ENCODE assay signal across 8 cellular contexts in the genomic region with DNA sequence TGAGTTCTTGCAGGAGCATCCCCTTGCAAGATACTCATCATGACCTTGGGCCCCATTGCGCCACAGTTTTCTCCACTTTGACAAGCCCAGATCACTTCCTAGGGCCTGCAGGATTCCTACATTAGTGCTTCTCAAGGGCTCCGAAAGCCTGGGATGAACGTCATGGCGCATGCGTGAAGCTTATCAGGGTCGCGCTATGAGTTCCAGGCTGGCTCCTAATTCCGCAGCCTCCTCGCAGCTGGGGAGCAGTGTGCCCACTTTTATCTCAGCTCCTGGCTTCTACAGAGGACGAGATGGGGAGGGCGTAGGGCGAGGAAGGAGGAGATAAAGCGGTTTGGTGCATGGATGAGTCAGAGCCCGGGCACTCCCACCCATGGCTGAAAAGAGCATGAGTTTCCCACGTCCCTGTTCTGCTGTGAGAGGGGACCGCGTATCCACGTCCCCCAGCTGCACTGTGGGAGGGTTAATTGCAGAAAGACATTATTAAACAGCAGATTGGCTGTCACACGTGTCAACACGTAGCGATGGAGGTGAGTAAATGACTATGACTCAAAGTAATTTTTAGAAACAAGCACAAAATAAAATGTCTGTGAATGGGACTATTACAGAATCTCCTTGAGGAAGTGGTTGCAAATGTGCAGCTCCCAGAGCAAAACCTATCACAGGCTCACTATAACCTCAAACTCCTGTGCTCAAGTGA.
DNase-seq lines count a peak whose midpoint lies in the region; ATAC-seq, FAIRE-seq and TF ChIP-seq lines count a peak whose summit lies in the region.

No MANE protein-coding gene starts in this region.

- H3K36me3 ChIP-seq in effector memory CD4-positive, alpha-beta T cell (ENCODE audit: control insufficient read depth, insufficient read depth, low read length), result no peaks in the 10 kb centered on the region

- peak; percentile 64 to 75 for DNase-seq in A549 (ENCODE audit: low read depth in 1 of 2, low spot score in 1 of 2)
- DNase-seq in HT1080 (ENCODE audit: low read depth), result peak; percentile 89
- DNase-seq in amniotic epithelial cell (ENCODE audit: low read depth), result peak; percentile 97
- peak; percentile 23 for DNase-seq in kidney tubule cell (ENCODE audit: low spot score)
- DNase-seq in effector memory CD4-positive, alpha-beta T cell, result no peak

- CTCF ChIA-PET in A549 (lab: Yijun Ruan, JAX), result interaction anchor here (0.7 kb wide), 1 partner anchor 10 kb away, joined by 3 read pairs; no protein-coding TSS in a partner anchor

- POLR2A ChIA-PET in A549 (lab: Yijun Ruan, JAX), result interaction anchor here (0.8 to 1.7 kb wide), 4 partner anchors 12 to 74 kb away, joined by 3 to 10 read pairs (median 8); a partner anchor contains a TSS

- TF ChIP-seq CTCF in A549 (IDR thresholded peaks at IDR 0.05), result no peak

- TF ChIP-seq POLR2A in A549 (IDR thresholded peaks at IDR 0.05; ENCODE audit: low read length), result peak; percentile 33

- H3K27ac ChIP-seq in A549, result peak overlapping the region; percentile 58 to 88
- no peak overlapping the region for H3K27ac ChIP-seq in effector memory CD4-positive, alpha-beta T cell (ENCODE audit: insufficient read depth, low read length, poor library complexity, severe bottlenecking)

- WGBS in A549 (ENCODE audit: missing lambda C conversion rate), result 3% methylated on average over 13 of the region's 21 CpGs

- no peak for TF ChIP-seq RAD21 in A549 (conservative IDR thresholded peaks at IDR 0.05 in 1 of 2, IDR thresholded peaks at IDR 0.05 in 1 of 2)

- no peak for FAIRE-seq in A549 (lab: Jason Lieb, UNC)

- ATAC-seq in A549 (peak; percentile 92), GM18867 (IDR thresholded peaks at IDR 0.05; ENCODE audit: unreplicated experiment) (no peak), HG03342 (IDR thresholded peaks at IDR 0.05; ENCODE audit: unreplicated experiment) (no peak), GM21515 (IDR thresholded peaks at IDR 0.05; ENCODE audit: unreplicated experiment) (no peak)

- H3K4me1 ChIP-seq in A549, result peaks cover 18% of the 10 kb centered on the region
- no peaks in the 10 kb centered on the region for H3K4me1 ChIP-seq in effector memory CD4-positive, alpha-beta T cell (ENCODE audit: control insufficient read depth, insufficient read depth, low read length, poor library complexity, severe bottlenecking)

- no peaks in the 10 kb centered on the region for H3K27me3 ChIP-seq in effector memory CD4-positive, alpha-beta T cell (replicated peaks; ENCODE audit: control insufficient read depth, insufficient read depth, low read length, poor library complexity, severe bottlenecking)

- H3K9me3 ChIP-seq in A549, result no peaks in the 10 kb centered on the region
- H3K9me3 ChIP-seq in effector memory CD4-positive, alpha-beta T cell (ENCODE audit: control insufficient read depth, low read length), result no peaks in the 10 kb centered on the region

- peak overlapping the region; percentile 73 for H3K4me2 ChIP-seq in A549

- TF ChIP-seq EP300 in A549 (IDR thresholded peaks at IDR 0.05), result no peak

- H3K4me3 ChIP-seq in A549, result peak overlapping the region; percentile 38
- H3K4me3 ChIP-seq in effector memory CD4-positive, alpha-beta T cell (ENCODE audit: insufficient read depth, low read depth, low read length, poor library complexity, severe bottlenecking), result no peak overlapping the region

TF ChIP-seq in A549, 52 proteins besides CTCF, POLR2A, EP300 and RAD21:
- TF ChIP-seq, protein P1, sequence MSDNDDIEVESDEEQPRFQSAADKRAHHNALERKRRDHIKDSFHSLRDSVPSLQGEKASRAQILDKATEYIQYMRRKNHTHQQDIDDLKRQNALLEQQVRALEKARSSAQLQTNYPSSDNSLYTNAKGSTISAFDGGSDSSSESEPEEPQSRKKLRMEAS (IDR thresholded peaks at IDR 0.05), result peak; percentile 41; the same call in 1 of the 2 replicates
- TF ChIP-seq HOXB5 (CRISPR knock-in tag; IDR thresholded peaks at IDR 0.05) (no peak), KDM1A (IDR thresholded peaks at IDR 0.05; ENCODE audit: low read depth) (no peak), FOXS1 (CRISPR knock-in tag; IDR thresholded peaks at IDR 0.05) (no peak), FOSL2 (IDR thresholded peaks at IDR 0.05) (peak; percentile 19; the same call in 1 of the 2 replicates), FOSL2 (CRISPR knock-in tag; IDR thresholded peaks at IDR 0.05) (peak; percentile 59; the same call in 1 of the 2 replicates), CEBPB (IDR thresholded peaks at IDR 0.05) (0 out of 4 replicates have a peak, but pooled peaks of 1 of the 2 experiments have one; percentile 42), ZSCAN20 (CRISPR knock-in tag; IDR thresholded peaks at IDR 0.05) (no peak), ZFP36 (IDR thresholded peaks at IDR 0.05; ENCODE audit: borderline replicate concordance, partially characterized antibody) (peak; percentile 14), CBX8 (IDR thresholded peaks at IDR 0.05) (no peak), FOSB (CRISPR knock-in tag; IDR thresholded peaks at IDR 0.05) (no peak), JUN (IDR thresholded peaks at IDR 0.05) (0 out of 5 replicates have a peak, but pooled peaks of 1 of the 2 experiments have one; percentile 20)
TF ChIP-seq in A549: peak in this region for 5.

Comparison
In these comparisons a context has a peak if more than half of its experiments do, and no peak if none do; other contexts are left out.
1. ATAC-seq: peak in A549 (2 of 2); none in GM18867 (single experiment), HG03342 (single experiment) and GM21515 (single experiment).
2. DNase-seq: peak in A549 (2 of 2), HT1080 (single experiment), amniotic epithelial cell (single experiment) and kidney tubule cell (single experiment); none in effector memory CD4-positive, alpha-beta T cell (0 of 3).